Comparison of ENCODE assay signal across 28 cellular contexts in the genomic region with DNA sequence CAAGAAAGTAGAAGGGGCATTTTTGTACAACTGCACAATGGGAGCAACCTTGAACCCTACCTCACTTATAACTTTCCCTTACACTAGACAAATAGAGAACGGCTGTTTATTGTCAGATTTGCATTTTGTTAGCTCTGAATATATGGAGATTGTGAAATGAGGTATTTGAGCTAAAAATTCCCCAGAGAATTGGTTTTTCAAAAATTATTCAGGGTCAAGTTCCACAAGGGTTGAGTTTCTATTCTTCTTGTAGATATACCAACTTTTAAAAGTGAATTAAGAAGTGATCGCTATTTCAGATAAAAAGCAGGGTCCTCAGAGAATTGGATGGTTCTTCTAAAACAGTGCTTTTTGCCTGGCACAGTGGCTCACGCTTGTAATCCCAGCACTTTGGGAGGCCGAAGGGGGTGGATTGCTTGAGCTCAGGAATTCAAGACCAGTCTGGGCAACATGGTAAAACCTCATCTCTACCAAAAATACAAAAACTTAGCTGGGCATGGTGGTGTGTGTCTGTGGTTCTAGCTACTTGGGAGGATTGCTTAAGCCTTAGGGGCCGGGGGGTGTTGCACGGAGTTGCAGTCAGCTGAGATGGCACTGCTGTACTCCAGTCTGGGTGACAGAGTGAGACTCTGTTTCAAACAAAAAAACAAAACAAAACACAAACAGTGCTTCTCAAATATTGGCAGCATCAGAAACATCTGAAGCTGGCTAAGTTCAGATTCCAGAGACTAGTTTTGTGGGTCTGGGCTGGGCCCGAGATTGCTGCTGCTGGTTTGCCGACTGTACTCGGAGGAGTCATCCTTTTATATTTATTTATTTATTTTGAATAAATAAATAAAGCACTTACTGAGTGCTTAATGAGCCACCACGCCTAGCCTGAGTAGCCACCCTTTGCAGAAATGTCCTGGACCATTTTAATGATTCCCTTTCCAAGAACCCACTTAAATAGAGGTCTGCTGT. TPM values are rescaled to one million over a fixed set of nuclear protein-coding genes. Genes with fewer than 3 reads are reported as not detected.
DNase-seq lines count a peak whose midpoint lies in the region; ATAC-seq and TF ChIP-seq lines count a peak whose summit lies in the region.
"Had no signal": no experiment of that assay in that cellular context is flagged by ENCODE, and none has a peak within 500 bp of the region (broad histone marks: within the 10 kb centered on the region; RNA-seq: fewer than 3 reads in every experiment).

No MANE protein-coding gene starts in this region.

- H3K4me1 ChIP-seq in adipocyte (ENCODE audit: control insufficient read depth, insufficient read depth, low read length) (peaks cover 39% of the 10 kb centered on the region), testis (peaks cover 15% of the 10 kb centered on the region), A673 (ENCODE audit: insufficient read depth, low read length, poor library complexity, severe bottlenecking) (peaks cover 4% of the 10 kb centered on the region)
- H3K4me1 ChIP-seq: colonic mucosa had no signal

- peak overlapping the region; percentile 29 for H3K9ac ChIP-seq in adipocyte (ENCODE audit: low read length)

- H3K4me3 ChIP-seq in adipocyte (ENCODE audit: low read length), result peak overlapping the region; percentile 27
- no peak overlapping the region for H3K4me3 ChIP-seq in testis
- no peak overlapping the region for H3K4me3 ChIP-seq in A673 (ENCODE audit: low read depth, low read length, poor library complexity, severe bottlenecking)
- H3K4me3 ChIP-seq: colonic mucosa, lung, SJCRH30, tibial artery had no signal

- H3K27me3 Mint-ChIP-seq in activated naive CD8-positive, alpha-beta T cell, result no peaks in the 10 kb centered on the region
- no peaks in the 10 kb centered on the region for H3K27me3 Mint-ChIP-seq in activated naive CD8-positive, alpha-beta T cell treated with anti-CD3 and anti-CD28 coated beads, Interleukin-2, amount 50 U/mL, for 24 hours
- H3K27me3 Mint-ChIP-seq in memory B cell, result no peaks in the 10 kb centered on the region
- H3K27me3 Mint-ChIP-seq: B cell; effector memory CD8-positive, alpha-beta T cell; stimulated activated naive B cell treated with anti-CD40 and anti-IgM and Interleukin-4, amounts not matched to agents 10 μg/mL and 1 μg/mL and 100 μg/mL, for 72 hours had no signal

- CTCF ChIA-PET in A673 (lab: Charles Lee), result no interaction called here

- TF ChIP-seq POLR2A in testis (IDR thresholded peaks at IDR 0.05), result no peak

- H3K27ac ChIP-seq in testis, result peak overlapping the region; percentile 44 to 67
- H3K27ac ChIP-seq in A673 (ENCODE audit: low read depth, low read length, poor library complexity, severe bottlenecking), result no peak overlapping the region
- H3K27ac ChIP-seq: 22Rv1, colonic mucosa, SJCRH30, tibial artery had no signal

- H3K9me3 ChIP-seq in adipocyte (ENCODE audit: control insufficient read depth, low read length) (no peaks in the 10 kb centered on the region), testis (no peaks in the 10 kb centered on the region), A673 (ENCODE audit: low read depth, low read length, poor library complexity, severe bottlenecking) (no peaks in the 10 kb centered on the region)
- H3K9me3 ChIP-seq: colonic mucosa, SJCRH30, tibial artery had no signal

- no TSS peak for BruUV-seq in A673 (replicated peaks; lab: Mats Ljungman, UMichigan)

- TF ChIP-seq CTCF in testis (IDR thresholded peaks at IDR 0.05), result no peak
- no peak for TF ChIP-seq CTCF in A673 (conservative IDR thresholded peaks at IDR 0.05; ENCODE audit: low read depth, low read length)

- POLR2A ChIA-PET in A673 (lab: Charles Lee; ENCODE audit: low non-redundant PET), result no interaction called here

- H3K27ac Mint-ChIP-seq in activated naive CD8-positive, alpha-beta T cell, result peak overlapping the region; percentile 58
- no peak overlapping the region for H3K27ac Mint-ChIP-seq in activated naive CD8-positive, alpha-beta T cell treated with anti-CD3 and anti-CD28 coated beads, Interleukin-2, amount 50 U/mL, for 24 hours
- H3K27ac Mint-ChIP-seq in memory B cell, result peak overlapping the region; percentile 63
- H3K27ac Mint-ChIP-seq: activated CD8-positive, alpha-beta T cell treated with anti-CD3 and anti-CD28 coated beads, Interleukin-2, amount 10 ng/mL, durations not matched to agents 7 days and 5 days; B cell; HFFc6 had no signal

- DNase-seq in activated naive CD8-positive, alpha-beta T cell treated with anti-CD3 and anti-CD28 coated beads, Interleukin-2, amount 50 U/mL, for 24 hours, result no peak
- DNase-seq in adipocyte (ENCODE audit: low read depth) (no peak), memory B cell (ENCODE audit: low spot score in 2 of 2) (no peak), testis (no peak), A673 (ENCODE audit: low spot score) (no peak), cerebellar nuclear complex (lab: John Stamatoyannopoulos, UW) (no peak)
- DNase-seq: activated CD8-positive, alpha-beta T cell treated with anti-CD3 and anti-CD28 coated beads, Interleukin-2, amount 10 ng/mL, durations not matched to agents 7 days and 5 days; activated effector memory CD4-positive, alpha-beta T cell treated with anti-CD3 and anti-CD28 coated beads, Interleukin-2, amount 50 U/mL, for 16 hours; activated T-cell treated with anti-CD3 and anti-CD28 coated beads for 4 hours; colonic mucosa; effector memory CD8-positive, alpha-beta T cell; GF-D8; HFFc6; islet precursor cell; NCI-H1436; NCI-H2107; SJCRH30; stimulated activated CD4-positive, alpha-beta T cell treated with anti-CD3 and anti-CD28 coated beads, Interleukin-4, amount 100 ng/mL, for 1 hour; stimulated activated naive B cell treated with anti-CD40 and anti-IgM and Interleukin-4, amounts not matched to agents 10 μg/mL and 1 μg/mL and 100 μg/mL, for 72 hours; T-helper 1 cell; tibial artery had no signal

- H3K27me3 ChIP-seq in adipocyte (replicated peaks; ENCODE audit: control insufficient read depth, insufficient read depth, low read length), result no peaks in the 10 kb centered on the region
- no peaks in the 10 kb centered on the region for H3K27me3 ChIP-seq in testis
- no peaks in the 10 kb centered on the region for H3K27me3 ChIP-seq in A673 (replicated peaks; ENCODE audit: insufficient read depth, low read depth, low read length, poor library complexity)
- H3K27me3 ChIP-seq: colonic mucosa, SJCRH30, tibial artery had no signal

- peaks cover 3% of the 10 kb centered on the region for H3K36me3 Mint-ChIP-seq in activated naive CD8-positive, alpha-beta T cell
- peaks cover 1% of the 10 kb centered on the region for H3K36me3 Mint-ChIP-seq in activated naive CD8-positive, alpha-beta T cell treated with anti-CD3 and anti-CD28 coated beads, Interleukin-2, amount 50 U/mL, for 24 hours (ENCODE audit: low read depth)
- H3K36me3 Mint-ChIP-seq in memory B cell, result peaks cover 29% of the 10 kb centered on the region

- no peak for ATAC-seq in activated naive CD8-positive, alpha-beta T cell treated with anti-CD3 and anti-CD28 coated beads, Interleukin-2, amount 50 U/mL, for 24 hours
- no peak for ATAC-seq in memory B cell (ENCODE audit: low read depth)
- no peak for ATAC-seq in HG03045 (IDR thresholded peaks at IDR 0.05; ENCODE audit: unreplicated experiment)
- ATAC-seq: activated CD8-positive, alpha-beta T cell treated with anti-CD3 and anti-CD28 coated beads, Interleukin-2, amount 10 ng/mL, durations not matched to agents 7 days and 5 days; esophagus mucosa; stimulated activated naive B cell treated with anti-CD40 and anti-IgM and Interleukin-4, amounts not matched to agents 10 μg/mL and 1 μg/mL and 100 μg/mL, for 72 hours had no signal

- H3K36me3 ChIP-seq in adipocyte (ENCODE audit: control insufficient read depth, insufficient read depth, low read length, severe bottlenecking) (no peaks in the 10 kb centered on the region), testis (ENCODE audit: low read depth, missing control alignments) (no peaks in the 10 kb centered on the region), A673 (ENCODE audit: insufficient read depth, low read length, poor library complexity, severe bottlenecking) (no peaks in the 10 kb centered on the region)
- H3K36me3 ChIP-seq: colonic mucosa, SJCRH30, tibial artery had no signal

- H3K9me3 Mint-ChIP-seq in activated naive CD8-positive, alpha-beta T cell (ENCODE audit: low read depth), result no peaks in the 10 kb centered on the region
- H3K9me3 Mint-ChIP-seq in activated naive CD8-positive, alpha-beta T cell treated with anti-CD3 and anti-CD28 coated beads, Interleukin-2, amount 50 U/mL, for 24 hours, result no peaks in the 10 kb centered on the region
- H3K9me3 Mint-ChIP-seq in memory B cell, result no peaks in the 10 kb centered on the region
- H3K9me3 Mint-ChIP-seq: effector memory CD8-positive, alpha-beta T cell; HFFc6; stimulated activated naive B cell treated with anti-CD40 and anti-IgM and Interleukin-4, amounts not matched to agents 10 μg/mL and 1 μg/mL and 100 μg/mL, for 72 hours had no signal

- H3K4me1 Mint-ChIP-seq in activated naive CD8-positive, alpha-beta T cell (ENCODE audit: low read depth), result peaks cover 20% of the 10 kb centered on the region
- H3K4me1 Mint-ChIP-seq in activated naive CD8-positive, alpha-beta T cell treated with anti-CD3 and anti-CD28 coated beads, Interleukin-2, amount 50 U/mL, for 24 hours, result peaks cover 13% of the 10 kb centered on the region
- no peaks in the 10 kb centered on the region for H3K4me1 Mint-ChIP-seq in memory B cell

- no peak overlapping the region for H3K4me3 Mint-ChIP-seq in activated naive CD8-positive, alpha-beta T cell
- H3K4me3 Mint-ChIP-seq in activated naive CD8-positive, alpha-beta T cell treated with anti-CD3 and anti-CD28 coated beads, Interleukin-2, amount 50 U/mL, for 24 hours, result no peak overlapping the region
- no peak overlapping the region for H3K4me3 Mint-ChIP-seq in memory B cell
- H3K4me3 Mint-ChIP-seq: activated CD8-positive, alpha-beta T cell treated with anti-CD3 and anti-CD28 coated beads, Interleukin-2, amount 10 ng/mL, durations not matched to agents 7 days and 5 days; B cell; effector memory CD8-positive, alpha-beta T cell; HFFc6; stimulated activated naive B cell treated with anti-CD40 and anti-IgM and Interleukin-4, amounts not matched to agents 10 μg/mL and 1 μg/mL and 100 μg/mL, for 72 hours had no signal

- 57 to 63% methylated on average over 10 of the region's 10 CpGs for WGBS in testis, 2 donors

- intact Hi-C loops in testis (cut with DNase I; ENCODE audit: low total_unique reads) (no loop called here), A673 (cut with micrococcal nuclease; ENCODE audit: unreplicated experiment) (no loop called here)

RNA-seq across cellular contexts. Expression of a gene that starts 50.9 kb away (rescaled TPM):
- total RNA-seq in testis (10 to 100 TPM in 1 of 2 donors, 1 to 10 TPM in 1; 7.7 to 14.7 TPM), A673 (2021) (0.39 and 0.60 TPM in 2 replicates)
- 33.0 TPM for polyA plus RNA-seq in testis (ENCODE audit: insufficient read depth, low read depth, low replicate concordance)
- total RNA-seq: NCI-H460 had no signal
